ENCODE assay signal across 24 cellular contexts in the genomic region with DNA sequence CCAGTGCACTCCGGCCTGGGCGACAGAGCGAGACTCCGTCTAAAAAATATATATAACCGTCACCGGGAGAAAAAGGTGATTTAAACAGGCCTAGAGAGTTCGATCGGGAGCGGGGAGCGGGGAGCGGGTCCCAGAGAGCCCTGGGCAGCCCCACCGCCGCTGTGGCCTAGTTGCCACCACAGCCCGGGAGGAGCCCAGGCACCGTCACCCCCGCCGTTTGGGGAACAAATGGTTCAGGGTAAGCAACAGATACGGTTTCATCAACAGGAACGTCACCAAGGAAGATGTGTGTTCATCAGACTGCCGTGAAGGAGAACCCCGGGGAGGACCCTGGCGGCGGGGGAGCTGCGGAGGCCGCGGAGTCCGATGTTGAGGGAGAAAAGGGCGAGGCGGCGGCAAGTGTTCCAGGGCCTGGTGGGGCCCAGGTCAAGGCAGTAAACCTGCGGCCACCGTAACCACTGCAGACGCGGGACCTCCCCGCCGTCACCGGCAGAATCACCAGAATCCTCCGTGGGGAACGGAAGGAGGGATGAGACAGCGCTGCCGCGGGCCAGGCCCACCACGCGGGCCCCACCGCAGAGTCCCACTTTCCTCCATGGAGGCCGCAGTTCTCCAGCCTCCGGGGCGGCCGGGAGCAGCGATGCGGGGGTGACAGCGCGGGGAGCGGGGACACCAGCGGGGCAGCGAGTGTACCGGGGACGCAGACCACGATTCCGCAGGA.
DNase-seq lines count a peak whose midpoint lies in the region; ATAC-seq and TF ChIP-seq lines count a peak whose summit lies in the region.
"Had no signal": no experiment of that assay in that cellular context is flagged by ENCODE, and none has a peak within 500 bp of the region (broad histone marks: within the 10 kb centered on the region; RNA-seq: fewer than 3 reads in every experiment).

No MANE protein-coding gene starts in this region.

- peak overlapping the region; percentile 9 for H3K27ac Mint-ChIP-seq in activated T-cell treated with anti-CD3 and anti-CD28 coated beads, Interleukin-2, amount 50 U/mL, for 72 hours
- H3K27ac Mint-ChIP-seq in T-helper 17 cell = peak overlapping the region; percentile 41
- H3K27ac Mint-ChIP-seq: CD4-positive, alpha-beta T cell; CD8-positive, alpha-beta memory T cell; GM23338 had no signal

- peaks cover 15 to 35% of the 10 kb centered on the region in 2 donors for H3K36me3 Mint-ChIP-seq in activated T-cell treated with anti-CD3 and anti-CD28 coated beads, Interleukin-2, amount 50 U/mL, for 72 hours (ENCODE audit: insufficient read depth in 2 of 2)
- H3K36me3 Mint-ChIP-seq in T-helper 17 cell (ENCODE audit: low read depth) = peaks cover 9% of the 10 kb centered on the region

- intact Hi-C loops in esophagus muscularis mucosa (cut with DNase I) (no loop called here), stomach (cut with DNase I; ENCODE audit: low total_unique reads) (no loop called here)

- no peaks in the 10 kb centered on the region for H3K4me1 Mint-ChIP-seq in activated T-cell treated with anti-CD3 and anti-CD28 coated beads, Interleukin-2, amount 50 U/mL, for 72 hours (ENCODE audit: low read depth)
- H3K4me1 Mint-ChIP-seq in T-helper 17 cell = peaks cover 11% of the 10 kb centered on the region
- H3K4me1 Mint-ChIP-seq: CD14-positive monocyte; CD8-positive, alpha-beta memory T cell; GM23338 had no signal

- DNase-seq in activated T-cell treated with anti-CD3 and anti-CD28 coated beads, Interleukin-2, amount 50 U/mL, for 72 hours = no peak
- no peak for DNase-seq in activated T-cell treated with anti-CD3 and anti-CD28 coated beads for 4 hours
- DNase-seq in H7 = peak; percentile 35
- no peak for DNase-seq in T-helper 17 cell
- DNase-seq in esophagus muscularis mucosa (ENCODE audit: extremely low spot score) = peak; percentile 21
- DNase-seq in NCI-H69 (lab: John Stamatoyannopoulos, UW) = no peak
- DNase-seq in stomach = no peak
- DNase-seq in NCI-H82 (lab: John Stamatoyannopoulos, UW) = no peak
- DNase-seq: 8988T; ACHN; AML-193; BE2C; CD4-positive, alpha-beta T cell; CD8-positive, alpha-beta memory T cell; DMS 273 treated with DMSO at 0.1 percent for 48 hours; DMS79; EL; GDM1 had no signal

- H3K4me3 ChIP-seq in H7 (ENCODE audit: insufficient read depth, low read depth, low read length) = no peak overlapping the region
- H3K4me3 ChIP-seq in esophagus muscularis mucosa = no peak overlapping the region
- H3K4me3 ChIP-seq in stomach = no peak overlapping the region
- H3K4me3 ChIP-seq: A549; BLaER1 treated with 17β-estradiol and CSF1 and Interleukin-3, amounts not matched to agents 10 nM and 100 nM; GM12878; GM23338; HAP-1 had no signal

- TF ChIP-seq EP300 in esophagus muscularis mucosa (IDR thresholded peaks at IDR 0.05) = no peak
- TF ChIP-seq EP300 in stomach (IDR thresholded peaks at IDR 0.05) = no peak

- H3K36me3 ChIP-seq in H7 (replicated peaks; ENCODE audit: control insufficient read depth, insufficient read depth, low read length) = 0 out of 2 replicates have a peak, but pooled peaks cover 2% of the 10 kb centered on the region
- peaks cover 13 to 95% (median 72%) of the 10 kb centered on the region in 4 donors for H3K36me3 ChIP-seq in esophagus muscularis mucosa
- peaks cover 45 to 100% (median 92%) of the 10 kb centered on the region in 4 donors for H3K36me3 ChIP-seq in stomach

- H3K4me1 ChIP-seq in esophagus muscularis mucosa = no peaks in the 10 kb centered on the region
- no peaks in the 10 kb centered on the region for H3K4me1 ChIP-seq in stomach
- H3K4me1 ChIP-seq: A549; BLaER1 treated with 17β-estradiol and CSF1 and Interleukin-3, amounts not matched to agents 10 nM and 100 nM; HAP-1 had no signal

- H3K4me3 Mint-ChIP-seq in activated T-cell treated with anti-CD3 and anti-CD28 coated beads, Interleukin-2, amount 50 U/mL, for 72 hours = no peak overlapping the region
- no peak overlapping the region for H3K4me3 Mint-ChIP-seq in T-helper 17 cell
- H3K4me3 Mint-ChIP-seq: CD14-positive monocyte; CD4-positive, alpha-beta T cell; CD8-positive, alpha-beta memory T cell; GM23338 had no signal

- H3K27me3 Mint-ChIP-seq in activated T-cell treated with anti-CD3 and anti-CD28 coated beads, Interleukin-2, amount 50 U/mL, for 72 hours (ENCODE audit: low read depth) = no peaks in the 10 kb centered on the region
- no peaks in the 10 kb centered on the region for H3K27me3 Mint-ChIP-seq in T-helper 17 cell
- H3K27me3 Mint-ChIP-seq: CD4-positive, alpha-beta T cell; CD8-positive, alpha-beta memory T cell had no signal

- no peak for TF ChIP-seq CTCF in esophagus muscularis mucosa (IDR thresholded peaks at IDR 0.05)
- TF ChIP-seq CTCF in stomach (IDR thresholded peaks at IDR 0.05) = no peak

- no peak for ATAC-seq in activated T-cell treated with anti-CD3 and anti-CD28 coated beads, Interleukin-2, amount 50 U/mL, for 72 hours (replicated peaks in 1 of 2)
- no peak for ATAC-seq in T-helper 17 cell
- ATAC-seq: A549, GM12878, GM23338 had no signal

- H3K27me3 ChIP-seq in H7 (ENCODE audit: control insufficient read depth, insufficient read depth, low read length) (no peaks in the 10 kb centered on the region), esophagus muscularis mucosa (no peaks in the 10 kb centered on the region), stomach (no peaks in the 10 kb centered on the region)
- H3K27me3 ChIP-seq: BE2C; BLaER1 treated with 17β-estradiol and CSF1 and Interleukin-3, amounts not matched to agents 10 nM and 100 nM had no signal

- TF ChIP-seq POLR2A in esophagus muscularis mucosa (IDR thresholded peaks at IDR 0.05; ENCODE audit: low read depth) = no peak
- no peak for TF ChIP-seq POLR2A in stomach (IDR thresholded peaks at IDR 0.05)

- WGBS in esophagus muscularis mucosa = 98% methylated on average over 59 of the region's 60 CpGs
- 96 to 98% (median 98%) methylated on average over 52 to 60 of the region's 60 CpGs for WGBS in stomach, 5 donors

- peaks cover 11% of the 10 kb centered on the region for H3K9me3 ChIP-seq in T-helper 17 cell (ENCODE audit: control insufficient read depth, low read length, poor library complexity, severe bottlenecking)
- H3K9me3 ChIP-seq in esophagus muscularis mucosa = peaks cover 0 to 7% (median 2%) of the 10 kb centered on the region in 4 donors
- H3K9me3 ChIP-seq in stomach = peaks cover 0 to 9% (median 0%) of the 10 kb centered on the region in 4 donors
- H3K9me3 ChIP-seq: BE2C, HAP-1 had no signal

- no peak overlapping the region for H3K27ac ChIP-seq in esophagus muscularis mucosa (replicated peaks in 1 of 4)
- no peak overlapping the region for H3K27ac ChIP-seq in stomach
- H3K27ac ChIP-seq: A549; BLaER1 treated with 17β-estradiol and CSF1 and Interleukin-3, amounts not matched to agents 10 nM and 100 nM had no signal

- peaks cover 4 to 5% of the 10 kb centered on the region in 2 donors for H3K9me3 Mint-ChIP-seq in activated T-cell treated with anti-CD3 and anti-CD28 coated beads, Interleukin-2, amount 50 U/mL, for 72 hours

Comparison
In these comparisons a context has a peak if more than half of its experiments do, and no peak if none do; other contexts are left out.
1. DNase-seq: peak in H7 (single experiment) and esophagus muscularis mucosa (single experiment); none in activated T-cell treated with anti-CD3 and anti-CD28 coated beads, Interleukin-2, amount 50 U/mL, for 72 hours (0 of 2), activated T-cell treated with anti-CD3 and anti-CD28 coated beads for 4 hours (single experiment), T-helper 17 cell (0 of 3), NCI-H69 (single experiment), stomach (single experiment) and NCI-H82 (single experiment).